Comparison of ENCODE assay signal across 8 cellular contexts in genomic region chr5:177309351-177310191, GRCh38. TPM values are rescaled to one million over a fixed set of nuclear protein-coding genes. Genes with fewer than 3 reads are reported as not detected.
DNase-seq lines count a peak whose midpoint lies in the region; TF ChIP-seq lines count a peak whose summit lies in the region.

No MANE protein-coding gene starts in this region.

- peaks cover 5% of the 10 kb centered on the region for H3K79me2 ChIP-seq in OCI-LY1 (ENCODE audit: insufficient read depth, low read length)
- H3K79me2 ChIP-seq in neural progenitor cell (ENCODE audit: low read depth) = peaks cover 12% of the 10 kb centered on the region

- no peak overlapping the region for H3K27ac Mint-ChIP-seq in neural progenitor cell

- H3K9me3 Mint-ChIP-seq in neural progenitor cell = no peaks in the 10 kb centered on the region

- no peak for TF ChIP-seq EP300 in tibial nerve (IDR thresholded peaks at IDR 0.05)

- H3K4me3 ChIP-seq in BE2C (ENCODE audit: low read depth, low read length) = peak overlapping the region; percentile 78
- no peak overlapping the region for H3K4me3 ChIP-seq in HEK293 (ENCODE audit: low read depth, low read length)
- H3K4me3 ChIP-seq in OCI-LY1 (ENCODE audit: low read depth, low read length, poor library complexity, severe bottlenecking) = peak overlapping the region; percentile 87
- H3K4me3 ChIP-seq in neural progenitor cell = no peak overlapping the region
- H3K4me3 ChIP-seq in tibial nerve = no peak overlapping the region

- no peak for TF ChIP-seq POLR2A in erythroblast (IDR thresholded peaks at IDR 0.05; ENCODE audit: low read length)
- no peak for TF ChIP-seq POLR2A in tibial nerve (IDR thresholded peaks at IDR 0.05)

- H3K36me3 ChIP-seq in BE2C (peaks cover 31% of the 10 kb centered on the region), HEK293 (ENCODE audit: control insufficient read depth in 2 of 2, insufficient read depth in 1 of 2, low read length in 2 of 2) (peaks cover 4 to 50% of the 10 kb centered on the region in 2 experiments; a peak in 2 of 3 replicates), OCI-LY1 (ENCODE audit: insufficient read depth, low read length) (peaks cover 44% of the 10 kb centered on the region), neural progenitor cell (no peaks in the 10 kb centered on the region), tibial nerve (peaks cover 0 to 38% (median 0%) of the 10 kb centered on the region in 3 donors)

- H3K27me3 ChIP-seq in BE2C = no peaks in the 10 kb centered on the region
- no peaks in the 10 kb centered on the region for H3K27me3 ChIP-seq in OCI-LY1 (ENCODE audit: insufficient read depth, low read length)
- H3K27me3 ChIP-seq in neural progenitor cell = peaks cover 3% of the 10 kb centered on the region
- H3K27me3 ChIP-seq in tibial nerve = no peaks in the 10 kb centered on the region

- H3F3A ChIP-seq in OCI-LY1 (ENCODE audit: insufficient read depth, low read length) (no peaks in the 10 kb centered on the region), neural progenitor cell (ENCODE audit: low read depth) (peaks cover 36% of the 10 kb centered on the region)

- CTCF ChIA-PET in HEK293 (lab: Yijun Ruan, JAX) = interaction anchor here (0.6 to 3.3 kb wide), 47 partner anchors 9 to 679 kb away, joined by 3 to 23 read pairs (median 4); partner anchors contain the start of genes DDX41, EIF4E1B, LMAN2 and PDLIM7

- no peak overlapping the region for H3K27ac ChIP-seq in HEK293 (ENCODE audit: extremely low read depth, low read depth, low read length)
- H3K27ac ChIP-seq in OCI-LY1 (ENCODE audit: low read depth, low read length, poor library complexity, severe bottlenecking) = peak overlapping the region; percentile 80
- H3K27ac ChIP-seq in neural progenitor cell = no peak overlapping the region
- H3K27ac ChIP-seq in tibial nerve = no peak overlapping the region

- H3K36me3 Mint-ChIP-seq in neural progenitor cell = peaks cover 20% of the 10 kb centered on the region

- peak overlapping the region; percentile 92 for H3K4me3 Mint-ChIP-seq in neural progenitor cell

- H4K20me1 ChIP-seq in OCI-LY1 (ENCODE audit: insufficient read depth, low read length) (no peaks in the 10 kb centered on the region), neural progenitor cell (ENCODE audit: low read depth) (peaks cover 36% of the 10 kb centered on the region)

- 72 to 75% methylated on average over 9 of the region's 10 CpGs for WGBS in tibial nerve, 2 donors

- H3K4me1 Mint-ChIP-seq in neural progenitor cell = peaks cover 37% of the 10 kb centered on the region

- peaks cover 6% of the 10 kb centered on the region for H3K27me3 Mint-ChIP-seq in neural progenitor cell (ENCODE audit: insufficient read depth, low read depth)

- H3K9me3 ChIP-seq in BE2C = no peaks in the 10 kb centered on the region
- no peaks in the 10 kb centered on the region for H3K9me3 ChIP-seq in HEK293 (ENCODE audit: control insufficient read depth, insufficient read depth, low read depth, low read length)
- H3K9me3 ChIP-seq in OCI-LY1 (ENCODE audit: low read length) = no peaks in the 10 kb centered on the region
- H3K9me3 ChIP-seq in neural progenitor cell (ENCODE audit: low read depth) = no peaks in the 10 kb centered on the region
- no peaks in the 10 kb centered on the region for H3K9me3 ChIP-seq in tibial nerve

- peak; percentile 80 for DNase-seq in BE2C
- peak; percentile 56 for DNase-seq in activated T-cell treated with anti-CD3 and anti-CD28 coated beads for 1 hour (ENCODE audit: low read depth)
- peak; percentile 86 to 92 for DNase-seq in erythroblast (lab: John Stamatoyannopoulos, UW)
- peak; percentile 81 for DNase-seq in neural progenitor cell (ENCODE audit: low spot score)
- no peak for DNase-seq in tibial nerve (ENCODE audit: low spot score in 2 of 2)
- DNase-seq in pons (ENCODE audit: low spot score) = no peak

- H2AFZ ChIP-seq in OCI-LY1 (ENCODE audit: low read length) (no peak overlapping the region), neural progenitor cell (replicated peaks) (no peak overlapping the region)

- H3K9me2 ChIP-seq in OCI-LY1 (ENCODE audit: low read depth, low read length) = no peaks in the 10 kb centered on the region

- POLR2A ChIA-PET in HEK293 (lab: Yijun Ruan, JAX) = interaction anchor here (1.0 to 1.5 kb wide), 12 partner anchors 9 to 188 kb away, joined by 3 to 6 read pairs (median 4); partner anchors contain the start of genes GRK6, LMAN2 and PDLIM7

- TF ChIP-seq CTCF in BE2C (IDR thresholded peaks at IDR 0.05; ENCODE audit: low read depth, low read length) (peak; percentile 95), HEK293 (tag by site-specific recombination; IDR thresholded peaks at IDR 0.05) (peak; percentile 90), OCI-LY1 (IDR thresholded peaks at IDR 0.05; ENCODE audit: low read length) (peak; percentile 94), neural progenitor cell (IDR thresholded peaks at IDR 0.05) (peak; percentile 88), tibial nerve (IDR thresholded peaks at IDR 0.05) (peak; percentile 55 to 74 (median 71))

- no peak overlapping the region; the same call in 1 of the 2 replicates for H3K9ac ChIP-seq in OCI-LY1 (ENCODE audit: low read length)
- no peak overlapping the region for H3K9ac ChIP-seq in neural progenitor cell

- H3K4me1 ChIP-seq in BE2C = peaks cover 6% of the 10 kb centered on the region; the same call in 1 of the 2 replicates
- peaks cover 11% of the 10 kb centered on the region for H3K4me1 ChIP-seq in HEK293 (ENCODE audit: control insufficient read depth, insufficient read depth, low read length)
- peaks cover 55% of the 10 kb centered on the region for H3K4me1 ChIP-seq in OCI-LY1 (ENCODE audit: insufficient read depth, low read length, severe bottlenecking)
- H3K4me1 ChIP-seq in neural progenitor cell = peaks cover 12% of the 10 kb centered on the region
- peaks cover 0 to 51% (median 27%) of the 10 kb centered on the region in 4 donors for H3K4me1 ChIP-seq in tibial nerve

- H3K4me2 ChIP-seq in OCI-LY1 (ENCODE audit: low read length) (peak overlapping the region; percentile 97), neural progenitor cell (peak overlapping the region; percentile 90)

TF ChIP-seq in HEK293, 187 proteins besides CTCF, POLR2A, EP300 and RAD21 (continues in another document):
- TF ChIP-seq ZNF561 (tag by site-specific recombination; IDR thresholded peaks at IDR 0.05; ENCODE audit: borderline replicate concordance) = 0 out of 2 replicates have a peak, but pooled peaks have one; percentile 18
- no peak for TF ChIP-seq ZNF707 (tag by site-specific recombination; IDR thresholded peaks at IDR 0.05)
- TF ChIP-seq ZNF513 (tag by site-specific recombination; IDR thresholded peaks at IDR 0.05) = no peak
- TF ChIP-seq GLIS1 (tag by site-specific recombination; IDR thresholded peaks at IDR 0.05) = peak; percentile 74
- TF ChIP-seq TRIM28 (IDR thresholded peaks at IDR 0.05; ENCODE audit: borderline replicate concordance, low read length) = peak; percentile 30; the same call in 1 of the 2 replicates
- TF ChIP-seq ELK4 (IDR thresholded peaks at IDR 0.05; ENCODE audit: borderline replicate concordance, low read depth, low read length) = no peak
- peak; percentile 60 for TF ChIP-seq ZNF341 (tag by site-specific recombination; IDR thresholded peaks at IDR 0.05; ENCODE audit: low read depth)
- peak; percentile 43; the same call in 1 of the 2 replicates for TF ChIP-seq ZEB2 (tag by site-specific recombination; IDR thresholded peaks at IDR 0.05)
- TF ChIP-seq ZSCAN16 (tag by site-specific recombination; IDR thresholded peaks at IDR 0.05) = peak; percentile 62; the same call in 1 of the 2 replicates

RNA-seq across cellular contexts. Expression of gene MXD3, which starts 2.1 kb away (rescaled TPM):
- 10.6 TPM for polyA plus RNA-seq in BE2C (2012; ENCODE audit: insufficient read depth, insufficient read length, low read depth)
- total RNA-seq in neural progenitor cell (ENCODE audit: low replicate concordance) = 31.1 and 65.4 TPM in 2 replicates
- 10 to 100 TPM in 2 of 4 donors, 1 to 10 TPM in 2; 5.2 to 33.9 (median 14.7) TPM for total RNA-seq in tibial nerve

RNA-seq across cellular contexts. Expression of gene PRELID1, which starts 6.0 kb away (rescaled TPM):
- polyA plus RNA-seq in BE2C (2012; ENCODE audit: insufficient read depth, insufficient read length, low read depth) = 514 TPM
- total RNA-seq in neural progenitor cell (ENCODE audit: low replicate concordance) = 133 and 206 TPM in 2 replicates
- total RNA-seq in tibial nerve = 10 to 100 TPM; 52.6 to 87.0 (median 65.2) TPM

RNA-seq across cellular contexts. Expression of gene RAB24, which starts 6.1 kb away (rescaled TPM):
- polyA plus RNA-seq in BE2C (2012; ENCODE audit: insufficient read depth, insufficient read length, low read depth) = 68.6 TPM
- 4.3 and 15.1 TPM in 2 replicates for total RNA-seq in neural progenitor cell (ENCODE audit: low replicate concordance)
- 10 to 100 TPM; 24.1 to 56.7 (median 35.4) TPM for total RNA-seq in tibial nerve

RNA-seq across cellular contexts. Expression of gene LMAN2, which starts 41.9 kb away (rescaled TPM):
- polyA plus RNA-seq in BE2C (2012; ENCODE audit: insufficient read depth, insufficient read length, low read depth) = 463 TPM
- 96.5 and 116 TPM in 2 replicates for total RNA-seq in neural progenitor cell (ENCODE audit: low replicate concordance)
- 100 to 1,000 TPM; 144 to 179 (median 154) TPM for total RNA-seq in tibial nerve

RNA-seq across cellular contexts. Expression of gene RGS14, which starts 48.2 kb away (rescaled TPM):
- polyA plus RNA-seq in BE2C (2012; ENCODE audit: insufficient read depth, insufficient read length, low read depth) = 11.1 TPM
- 3.2 and 19.0 TPM in 2 replicates for total RNA-seq in neural progenitor cell (ENCODE audit: low replicate concordance)
- 10 to 100 TPM; 10.2 to 29.6 (median 16.4) TPM for total RNA-seq in tibial nerve

Comparison
In these comparisons a context has a peak if more than half of its experiments do, and no peak if none do; other contexts are left out.
1. DNase-seq: peak in BE2C (single experiment), activated T-cell treated with anti-CD3 and anti-CD28 coated beads for 1 hour (single experiment), erythroblast (2 of 2) and neural progenitor cell (single experiment); none in tibial nerve (0 of 2) and pons (single experiment).
2. H3K4me3 ChIP-seq: peak in BE2C (single experiment) and OCI-LY1 (single experiment); none in HEK293 (single experiment), neural progenitor cell (single experiment) and tibial nerve (0 of 4).
3. Peak in every context shown above with its lines, with median percentiles within 50 percentile points of each other: CTCF ChIP-seq.